In genomic region chr9:72753261-72753893, GRCh38 we compare ENCODE assay signal across 11 cellular contexts.
DNase-seq lines count a peak whose midpoint lies in the region; ATAC-seq, FAIRE-seq and TF ChIP-seq lines count a peak whose summit lies in the region.
"Had no signal": no experiment of that assay in that cellular context is flagged by ENCODE, and none has a peak within 500 bp of the region (broad histone marks: within the 10 kb centered on the region; RNA-seq: fewer than 3 reads in every experiment).

No MANE protein-coding gene starts in this region.

- no peak overlapping the region for H2AFZ ChIP-seq in endothelial cell of umbilical vein (ENCODE audit: low read depth, low read length)
- no peak overlapping the region for H2AFZ ChIP-seq in osteoblast (ENCODE audit: low read length)

- TF ChIP-seq POLR2A in endothelial cell of umbilical vein (IDR thresholded peaks at IDR 0.05; ENCODE audit: low read depth, low read length) = no peak
- TF ChIP-seq POLR2A in lower leg skin (IDR thresholded peaks at IDR 0.05) = no peak

- DNase-seq in Daoy (ENCODE audit: low read depth) (peak; percentile 8), NCI-H1092 (lab: John Stamatoyannopoulos, UW) (peak; percentile 12), endothelial cell of umbilical vein (ENCODE audit: low read depth, low spot score) (peak; percentile 10), osteoblast (ENCODE audit: insufficient read length, low spot score, missing footprints) (no peak), germinal center (ENCODE audit: low spot score) (no peak), lower leg skin (ENCODE audit: low spot score in 2 of 2) (no peak)
- DNase-seq: activated CD4-positive, alpha-beta T cell treated with anti-CD3 and anti-CD28 coated beads for 4 hours; naive thymus-derived CD8-positive, alpha-beta T cell; NCI-H2227 treated with DMSO at 0.1 percent for 48 hours had no signal

- 58 to 60% methylated on average over 8 of the region's 8 CpGs for WGBS in lower leg skin, 2 donors

- no peak for FAIRE-seq in endothelial cell of umbilical vein (lab: Jason Lieb, UNC)

- ATAC-seq in GM21529 (IDR thresholded peaks at IDR 0.05; ENCODE audit: unreplicated experiment) = no peak
- no peak for ATAC-seq in HG02981 (IDR thresholded peaks at IDR 0.05; ENCODE audit: unreplicated experiment)
- ATAC-seq: naive thymus-derived CD8-positive, alpha-beta T cell had no signal

- no peaks in the 10 kb centered on the region for H3K36me3 ChIP-seq in endothelial cell of umbilical vein (ENCODE audit: control insufficient read depth in 2 of 2, extremely low read depth in 1 of 2, insufficient read depth in 2 of 2, low read length in 2 of 2)
- no peaks in the 10 kb centered on the region for H3K36me3 ChIP-seq in osteoblast (ENCODE audit: insufficient read depth, low read length)

- H3K4me3 ChIP-seq in endothelial cell of umbilical vein (replicated peaks in 1 of 3; ENCODE audit: insufficient read depth in 1 of 3, low read depth in 1 of 3, low read length in 3 of 3) (no peak overlapping the region), osteoblast (ENCODE audit: insufficient read depth, low read length) (no peak overlapping the region), lower leg skin (ENCODE audit: low read depth, poor library complexity, severe bottlenecking) (no peak overlapping the region)

- TF ChIP-seq CTCF in endothelial cell of umbilical vein (IDR thresholded peaks at IDR 0.05; ENCODE audit: extremely low read depth in 1 of 2, insufficient read depth in 1 of 2, low read depth in 1 of 2, low read length in 2 of 2) (peak in 1 of 2 donors; percentile 16), osteoblast (IDR thresholded peaks at IDR 0.05; ENCODE audit: extremely low read depth, low read depth, low read length) (peak; percentile 53), lower leg skin (IDR thresholded peaks at IDR 0.05) (no peak)

- CTCF ChIA-PET in endothelial cell of umbilical vein (lab: Charles Lee) = interaction anchor here (0.6 to 3.8 kb wide), 15 partner anchors 10 to 777 kb away, joined by 3 to 77 read pairs (median 4); no protein-coding TSS in a partner anchor

- H3K4me2 ChIP-seq in endothelial cell of umbilical vein (ENCODE audit: insufficient read depth, low read length) (no peak overlapping the region), osteoblast (ENCODE audit: insufficient read depth, low read length) (no peak overlapping the region)

- H3K9me3 ChIP-seq in endothelial cell of umbilical vein (replicated peaks; ENCODE audit: control insufficient read depth, insufficient read depth, low read length) = no peaks in the 10 kb centered on the region
- H3K9me3 ChIP-seq in osteoblast (ENCODE audit: low read depth, low read length) = no peaks in the 10 kb centered on the region

- no peak overlapping the region for H3K9ac ChIP-seq in endothelial cell of umbilical vein (replicated peaks; ENCODE audit: extremely low read depth, insufficient read depth, low read length)

- H3K9me1 ChIP-seq in endothelial cell of umbilical vein (replicated peaks; ENCODE audit: control insufficient read depth, extremely low read depth, insufficient read depth, low read length) = no peaks in the 10 kb centered on the region

- H3K4me1 ChIP-seq in endothelial cell of umbilical vein (ENCODE audit: control insufficient read depth, extremely low read depth, insufficient read depth, low read length) (no peaks in the 10 kb centered on the region), osteoblast (ENCODE audit: insufficient read depth, low read length) (no peaks in the 10 kb centered on the region)

- H4K20me1 ChIP-seq in endothelial cell of umbilical vein (replicated peaks; ENCODE audit: control insufficient read depth, extremely low read depth, insufficient read depth, low read length) (no peaks in the 10 kb centered on the region), osteoblast (ENCODE audit: insufficient read depth, low read length) (no peaks in the 10 kb centered on the region)

- dilution Hi-C loops in endothelial cell of umbilical vein (cut with MboI; ENCODE audit: extremely low pct_ligation_motif_present, low sequenced_read_pairs) = no loop called here

- BruUV-seq in endothelial cell of umbilical vein (replicated peaks; lab: Mats Ljungman, UMichigan) = no TSS peak

- intact Hi-C loops in endothelial cell of umbilical vein (cut with micrococcal nuclease) = loop anchor here (1.0 kb wide), 2 partner anchors 461 to 472 kb away; no protein-coding TSS in a partner anchor
- intact Hi-C loops in lower leg skin (cut with DNase I; ENCODE audit: low total_unique reads) = no loop called here

- no peaks in the 10 kb centered on the region for H3K79me2 ChIP-seq in endothelial cell of umbilical vein (ENCODE audit: control insufficient read depth, insufficient read depth, low read length)
- no peaks in the 10 kb centered on the region for H3K79me2 ChIP-seq in osteoblast (ENCODE audit: insufficient read depth, low read length)

- H3K27me3 ChIP-seq in endothelial cell of umbilical vein (ENCODE audit: control insufficient read depth in 2 of 2, insufficient read depth in 2 of 2, low read length in 2 of 2) (peaks cover 2 to 3% of the 10 kb centered on the region in 2 experiments), osteoblast (ENCODE audit: insufficient read depth, low read length) (peaks cover 4% of the 10 kb centered on the region)

- H3K27ac ChIP-seq in endothelial cell of umbilical vein (ENCODE audit: insufficient read depth, low read depth, low read length) (no peak overlapping the region), osteoblast (ENCODE audit: low read depth, low read length) (no peak overlapping the region)

- POLR2A ChIA-PET in endothelial cell of umbilical vein (lab: Charles Lee) = interaction anchor here (0.6 kb wide), 1 partner anchor 462 kb away, joined by 3 read pairs; no protein-coding TSS in a partner anchor

TF ChIP-seq in endothelial cell of umbilical vein, 7 proteins besides CTCF, POLR2A, EP300 and RAD21:
- no peak for TF ChIP-seq EZH2 (IDR thresholded peaks at IDR 0.05; ENCODE audit: borderline replicate concordance, low read depth, low read length, severe bottlenecking)
- TF ChIP-seq JUN (IDR thresholded peaks at IDR 0.05; ENCODE audit: borderline replicate concordance, insufficient read depth, insufficient read length, low read depth) = no peak
- no peak for TF ChIP-seq POLR2AphosphoS5 (IDR thresholded peaks at IDR 0.05; ENCODE audit: insufficient read depth, low read depth, low read length)
- no peak for TF ChIP-seq MYC (IDR thresholded peaks at IDR 0.05; ENCODE audit: low read depth, low read length)
- TF ChIP-seq GATA2 (IDR thresholded peaks at IDR 0.05; ENCODE audit: insufficient read depth, insufficient read length, low read depth, low read length) = no peak
- TF ChIP-seq, protein P1, sequence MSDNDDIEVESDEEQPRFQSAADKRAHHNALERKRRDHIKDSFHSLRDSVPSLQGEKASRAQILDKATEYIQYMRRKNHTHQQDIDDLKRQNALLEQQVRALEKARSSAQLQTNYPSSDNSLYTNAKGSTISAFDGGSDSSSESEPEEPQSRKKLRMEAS (IDR thresholded peaks at IDR 0.05; ENCODE audit: insufficient read depth, insufficient read length) = no peak
- TF ChIP-seq FOS (IDR thresholded peaks at IDR 0.05; ENCODE audit: borderline replicate concordance, insufficient read depth, low read length) = no peak

Comparison
In these comparisons a context has a peak if more than half of its experiments do, and no peak if none do; other contexts are left out.
1. DNase-seq: peak in Daoy (single experiment), NCI-H1092 (single experiment) and endothelial cell of umbilical vein (single experiment); none in osteoblast (single experiment), germinal center (single experiment) and lower leg skin (0 of 2).